Comparison of ENCODE assay signal across 1 cellular context in genomic region chr14:74551903-74552371, GRCh38.
TF ChIP-seq lines count a peak whose summit lies in the region.

No MANE protein-coding gene starts in this region.

TF ChIP-seq in H1, 55 proteins besides CTCF, POLR2A, EP300 and RAD21:
- TF ChIP-seq RNF2 (IDR thresholded peaks at IDR 0.05; ENCODE audit: borderline replicate concordance, low read depth, low read length, missing control alignments, poor library complexity, severe bottlenecking) (no peak), TEAD4 (IDR thresholded peaks at IDR 0.05; ENCODE audit: low read depth, low read length) (peak; percentile 40; the same call in 1 of the 2 replicates)
